In the genomic region with DNA sequence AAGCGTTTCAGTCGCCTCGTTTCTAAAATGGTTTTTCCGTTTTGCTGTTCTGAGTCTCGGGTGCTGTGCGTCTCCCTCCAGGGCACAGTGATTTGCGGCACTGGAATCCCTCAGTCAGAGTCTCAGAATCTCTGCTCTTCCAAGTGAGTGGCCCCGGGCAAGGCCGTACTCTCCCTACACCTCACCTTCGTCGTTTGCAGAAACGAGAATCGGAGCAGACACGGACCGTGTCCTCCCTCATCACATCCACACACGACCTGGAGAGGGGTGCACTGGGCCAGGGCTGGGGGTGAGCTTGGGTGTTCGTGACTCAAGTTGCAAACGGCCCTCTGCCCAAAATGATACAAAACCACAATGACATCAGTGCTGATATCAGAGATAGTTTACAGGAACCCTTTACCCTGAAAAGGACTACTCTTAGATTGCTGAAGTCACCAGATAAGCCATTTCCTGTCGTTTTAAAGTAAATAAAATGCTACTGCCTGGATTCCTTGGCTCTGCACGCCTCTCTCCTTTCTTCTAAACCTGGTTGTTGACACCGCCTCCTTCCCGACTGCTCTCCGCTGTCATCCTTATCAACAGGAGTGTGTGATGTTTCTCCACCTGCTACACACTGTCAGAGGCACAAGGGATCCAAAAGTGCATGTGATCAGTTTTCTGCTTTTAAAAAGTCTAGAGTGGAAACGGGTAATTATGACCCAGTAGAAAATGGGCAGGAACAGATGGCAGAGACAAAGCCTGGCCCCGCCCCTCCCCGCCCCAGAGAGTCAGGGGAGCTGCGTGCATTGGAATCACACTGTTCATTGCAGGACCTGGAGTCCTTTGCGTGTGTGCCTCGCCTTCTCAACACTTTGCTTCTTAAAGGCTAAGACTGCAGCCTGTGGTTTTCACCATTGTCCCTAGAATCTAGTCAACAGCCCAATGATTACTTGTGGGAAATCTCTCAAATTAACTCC, we compare ENCODE assay signal across 8 cellular contexts. TPM values are rescaled to one million over a fixed set of nuclear protein-coding genes. Genes with fewer than 3 reads are reported as not detected.
DNase-seq lines count a peak whose midpoint lies in the region; ATAC-seq, FAIRE-seq and TF ChIP-seq lines count a peak whose summit lies in the region.

No MANE protein-coding gene starts in this region.

- H3K36me3 ChIP-seq in H7 (replicated peaks; ENCODE audit: control insufficient read depth, insufficient read depth, low read length) (no peaks in the 10 kb centered on the region), Peyer's patch (no peaks in the 10 kb centered on the region), endothelial cell of umbilical vein (ENCODE audit: control insufficient read depth in 2 of 2, extremely low read depth in 1 of 2, insufficient read depth in 2 of 2, low read length in 2 of 2) (no peaks in the 10 kb centered on the region)

- FAIRE-seq in endothelial cell of umbilical vein (lab: Jason Lieb, UNC) (no peak), GM12891 (lab: Jason Lieb, UNC) (no peak)

- peak overlapping the region; percentile 75 for H3K4me3 Mint-ChIP-seq in natural killer cell

- intact Hi-C loops in endothelial cell of umbilical vein (cut with micrococcal nuclease) (loop anchor here (1.0 to 10.0 kb wide), 4 partner anchors 29 to 211 kb away; a partner anchor contains a TSS), natural killer cell (cut with micrococcal nuclease) (no loop called here)

- DNase-seq in H7 (peak; percentile 51), Peyer's patch (peak in 1 of 3 donors; percentile 49), endothelial cell of umbilical vein (ENCODE audit: low read depth, low spot score) (peak; percentile 14), natural killer cell (no peak), GM12891 (ENCODE audit: insufficient read length, low spot score) (no peak), occipital lobe (lab: John Stamatoyannopoulos, UW) (no peak)
- DNase-seq in stimulated activated CD4-positive, alpha-beta T cell treated with anti-CD3 and anti-CD28 coated beads, Interleukin-4, amount 100 ng/mL, for 1 hour = no peak
- DNase-seq in activated CD4-positive, CD25-positive, alpha-beta regulatory T cell treated with anti-CD3 and anti-CD28 coated beads, Interleukin-2, amount 50 U/mL, for 72 hours = no peak

- H3K27me3 ChIP-seq in H7 (ENCODE audit: control insufficient read depth, insufficient read depth, low read length) = no peaks in the 10 kb centered on the region
- no peaks in the 10 kb centered on the region for H3K27me3 ChIP-seq in Peyer's patch
- no peaks in the 10 kb centered on the region for H3K27me3 ChIP-seq in endothelial cell of umbilical vein (ENCODE audit: control insufficient read depth in 2 of 2, insufficient read depth in 2 of 2, low read length in 2 of 2)

- peaks cover 9 to 18% of the 10 kb centered on the region in 2 donors for H3K27me3 Mint-ChIP-seq in natural killer cell (ENCODE audit: low read depth in 2 of 2)

- H3K79me2 ChIP-seq in endothelial cell of umbilical vein (ENCODE audit: control insufficient read depth, insufficient read depth, low read length) = no peaks in the 10 kb centered on the region

- H3K9me3 ChIP-seq in Peyer's patch (peaks cover 0 to 20% (median 5%) of the 10 kb centered on the region in 4 donors), endothelial cell of umbilical vein (replicated peaks; ENCODE audit: control insufficient read depth, insufficient read depth, low read length) (peaks cover 2% of the 10 kb centered on the region)

- CTCF ChIA-PET in endothelial cell of umbilical vein (lab: Charles Lee) = interaction anchor here (0.6 to 0.7 kb wide), 3 partner anchors 51 to 1409 kb away, joined by 3 read pairs; no protein-coding TSS in a partner anchor

- H3K27ac Mint-ChIP-seq in natural killer cell = peak overlapping the region; percentile 16 to 69

- dilution Hi-C loops in endothelial cell of umbilical vein (cut with MboI; ENCODE audit: extremely low pct_ligation_motif_present, low sequenced_read_pairs) = no loop called here

- ATAC-seq in natural killer cell = peak in 2 of 3 donors; percentile 45 to 68

- POLR2A ChIA-PET in endothelial cell of umbilical vein (lab: Charles Lee) = no interaction called here

- H3K4me3 ChIP-seq in H7 (ENCODE audit: insufficient read depth, low read depth, low read length) (peak overlapping the region; percentile 1; the same call in 1 of the 2 replicates), Peyer's patch (peak overlapping the region in 2 of 4 donors; percentile 37 to 39), endothelial cell of umbilical vein (replicated peaks in 1 of 3; ENCODE audit: insufficient read depth in 1 of 3, low read depth in 1 of 3, low read length in 3 of 3) (peak overlapping the region in 2 of 3 experiments; percentile 10 to 27)

- peaks cover 2 to 4% of the 10 kb centered on the region in 2 donors for H3K9me3 Mint-ChIP-seq in natural killer cell

- peaks cover 22 to 25% of the 10 kb centered on the region in 2 donors for H3K4me1 Mint-ChIP-seq in natural killer cell

- BruUV-seq in endothelial cell of umbilical vein (replicated peaks; lab: Mats Ljungman, UMichigan) = no TSS peak

- peak overlapping the region; percentile 51 for H2AFZ ChIP-seq in endothelial cell of umbilical vein (ENCODE audit: low read depth, low read length)

- no peaks in the 10 kb centered on the region for H3K36me3 Mint-ChIP-seq in natural killer cell

- TF ChIP-seq CTCF in Peyer's patch (IDR thresholded peaks at IDR 0.05) (no peak), endothelial cell of umbilical vein (IDR thresholded peaks at IDR 0.05; ENCODE audit: extremely low read depth in 1 of 2, insufficient read depth in 1 of 2, low read depth in 1 of 2, low read length in 2 of 2) (no peak), natural killer cell (IDR thresholded peaks at IDR 0.05) (no peak)

- H3K9me1 ChIP-seq in endothelial cell of umbilical vein (replicated peaks; ENCODE audit: control insufficient read depth, extremely low read depth, insufficient read depth, low read length) = no peaks in the 10 kb centered on the region

- H4K20me1 ChIP-seq in endothelial cell of umbilical vein (replicated peaks; ENCODE audit: control insufficient read depth, extremely low read depth, insufficient read depth, low read length) = no peaks in the 10 kb centered on the region

- TF ChIP-seq POLR2A in Peyer's patch (IDR thresholded peaks at IDR 0.05) (no peak), endothelial cell of umbilical vein (IDR thresholded peaks at IDR 0.05; ENCODE audit: low read depth, low read length) (no peak), GM12891 (IDR thresholded peaks at IDR 0.05; ENCODE audit: low read depth, low read length) (no peak)

- H3K27ac ChIP-seq in Peyer's patch = peak overlapping the region in 3 of 4 donors; percentile 36 to 75 (median 51)
- H3K27ac ChIP-seq in endothelial cell of umbilical vein (ENCODE audit: insufficient read depth, low read depth, low read length) = peak overlapping the region; percentile 40

- H3K4me2 ChIP-seq in endothelial cell of umbilical vein (ENCODE audit: insufficient read depth, low read length) = peak overlapping the region; percentile 68

- peak overlapping the region; percentile 37 for H3K9ac ChIP-seq in endothelial cell of umbilical vein (replicated peaks; ENCODE audit: extremely low read depth, insufficient read depth, low read length)

- no peaks in the 10 kb centered on the region for H3K4me1 ChIP-seq in Peyer's patch
- peaks cover 25% of the 10 kb centered on the region for H3K4me1 ChIP-seq in endothelial cell of umbilical vein (ENCODE audit: control insufficient read depth, extremely low read depth, insufficient read depth, low read length)

TF ChIP-seq in endothelial cell of umbilical vein, 7 proteins besides CTCF, POLR2A, EP300 and RAD21 (continues in another document):
- TF ChIP-seq, protein P1, sequence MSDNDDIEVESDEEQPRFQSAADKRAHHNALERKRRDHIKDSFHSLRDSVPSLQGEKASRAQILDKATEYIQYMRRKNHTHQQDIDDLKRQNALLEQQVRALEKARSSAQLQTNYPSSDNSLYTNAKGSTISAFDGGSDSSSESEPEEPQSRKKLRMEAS (IDR thresholded peaks at IDR 0.05; ENCODE audit: insufficient read depth, insufficient read length) = no peak
- no peak for TF ChIP-seq FOS (IDR thresholded peaks at IDR 0.05; ENCODE audit: borderline replicate concordance, insufficient read depth, low read length)

TF ChIP-seq in GM12891, 5 proteins besides CTCF, POLR2A, EP300 and RAD21:
- TF ChIP-seq TAF1 (IDR thresholded peaks at IDR 0.05; ENCODE audit: low read depth, low read length) (no peak), POLR2AphosphoS5 (IDR thresholded peaks at IDR 0.05; ENCODE audit: low read depth, low read length) (no peak), PAX5 (IDR thresholded peaks at IDR 0.05; ENCODE audit: insufficient read depth, low read length, severe bottlenecking) (no peak), POU2F2 (IDR thresholded peaks at IDR 0.05; ENCODE audit: low read depth, low read length) (no peak), SPI1 (IDR thresholded peaks at IDR 0.05; ENCODE audit: low read depth, low read length) (no peak)

RNA-seq across cellular contexts. Expression of a gene that starts 38.5 kb away (rescaled TPM):
- 0.15 and 0.42 TPM in 2 replicates for total RNA-seq in H7 (2014; rRNA removed; shearing (Covaris generic))
- total RNA-seq in Peyer's patch (not detected), endothelial cell of umbilical vein (not detected in 2 replicates), natural killer cell (not detected), occipital lobe (not detected)
- not detected in 2 replicates for polyA plus RNA-seq in endothelial cell of umbilical vein
- polyA plus RNA-seq in endothelial cell of umbilical vein (2011; cell fraction: cytosol; rRNA removed) = not detected in 2 replicates
- not detected in 2 replicates for polyA plus RNA-seq in endothelial cell of umbilical vein (2011; cell fraction: nucleus; rRNA removed)
- not detected in 2 replicates for polyA plus RNA-seq in endothelial cell of umbilical vein (2012)
- not detected in 2 replicates for polyA minus RNA-seq in endothelial cell of umbilical vein
- not detected for polyA minus RNA-seq in endothelial cell of umbilical vein (2011; cell fraction: cytosol; rRNA and poly(A)+ RNA removed)
- not detected in 2 replicates for polyA minus RNA-seq in endothelial cell of umbilical vein (2011; cell fraction: nucleus; rRNA and poly(A)+ RNA removed)
- polyA plus RNA-seq in GM12891 (2012; ENCODE audit: low read depth, missing spikeins) = not detected

RNA-seq across cellular contexts. Expression of a gene that starts 43.1 kb away (rescaled TPM):
- total RNA-seq in H7 (2014; rRNA removed; shearing (Covaris generic)) = 0.11 TPM in 1 of 2 replicates, not detected in the other
- total RNA-seq in Peyer's patch (10 to 100 TPM in 3 of 4 donors, 1 to 10 TPM in 1; 1.7 to 28.7 (median 15.7) TPM), endothelial cell of umbilical vein (not detected in 2 replicates), natural killer cell (not detected), occipital lobe (not detected)
- polyA plus RNA-seq in endothelial cell of umbilical vein = not detected in 2 replicates
- not detected in 2 replicates for polyA plus RNA-seq in endothelial cell of umbilical vein (2011; cell fraction: cytosol; rRNA removed)
- not detected in 2 replicates for polyA plus RNA-seq in endothelial cell of umbilical vein (2011; cell fraction: nucleus; rRNA removed)
- polyA plus RNA-seq in endothelial cell of umbilical vein (2012) = not detected in 2 replicates
- polyA minus RNA-seq in endothelial cell of umbilical vein = not detected in 2 replicates
- polyA minus RNA-seq in endothelial cell of umbilical vein (2011; cell fraction: cytosol; rRNA and poly(A)+ RNA removed) = not detected
- not detected in 2 replicates for polyA minus RNA-seq in endothelial cell of umbilical vein (2011; cell fraction: nucleus; rRNA and poly(A)+ RNA removed)
- polyA plus RNA-seq in GM12891 (2012; ENCODE audit: low read depth, missing spikeins) = 0.08 TPM

Comparison
In these comparisons a context has a peak if more than half of its experiments do, and no peak if none do; other contexts are left out.
1. DNase-seq: peak in H7 (single experiment) and endothelial cell of umbilical vein (single experiment); none in natural killer cell (single experiment), GM12891 (single experiment), stimulated activated CD4-positive, alpha-beta T cell treated with anti-CD3 and anti-CD28 coated beads, Interleukin-4, amount 100 ng/mL, for 1 hour (single experiment), activated CD4-positive, CD25-positive, alpha-beta regulatory T cell treated with anti-CD3 and anti-CD28 coated beads, Interleukin-2, amount 50 U/mL, for 72 hours (single experiment) and occipital lobe (single experiment).